In the genomic region with DNA sequence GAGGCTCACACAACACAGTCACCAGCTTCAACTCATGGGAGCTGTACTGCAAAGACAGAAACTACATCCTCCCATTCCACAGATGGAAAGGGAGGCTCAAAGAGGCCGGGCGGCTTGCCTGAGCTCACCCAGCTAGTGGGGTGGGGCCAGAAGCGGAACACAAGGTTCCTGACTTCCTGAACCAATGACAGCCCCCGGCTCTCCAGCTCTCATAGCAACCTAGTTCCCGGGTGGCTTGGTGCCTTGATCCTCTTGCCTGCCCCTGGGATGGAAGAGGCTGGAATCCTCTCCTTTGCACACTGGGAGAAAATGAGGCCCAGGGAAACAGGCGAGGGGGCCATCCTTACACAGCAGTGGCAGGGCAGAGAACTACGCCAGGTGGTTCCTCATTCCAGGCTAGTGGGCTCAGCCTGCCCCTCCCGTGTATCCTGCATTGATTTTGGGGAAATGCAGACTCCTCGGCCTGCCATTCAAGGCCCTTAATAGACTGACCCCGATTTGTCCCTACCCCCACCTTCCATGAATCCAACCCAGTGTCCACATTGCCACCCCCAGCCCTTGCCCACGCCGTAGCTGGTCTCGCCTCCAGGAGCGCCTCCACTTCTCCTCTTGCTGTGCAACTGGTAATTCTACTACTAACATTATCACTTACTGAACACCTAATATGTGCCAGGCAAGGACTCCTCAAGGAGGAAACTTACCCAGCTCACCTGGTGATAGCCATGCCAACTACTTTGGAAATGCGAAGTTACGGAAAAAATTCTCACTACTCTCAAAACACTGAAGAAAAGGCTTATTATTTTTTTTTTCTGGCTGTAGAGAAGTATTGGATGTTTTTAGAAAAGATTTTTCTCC, we compare ENCODE assay signal across 18 cellular contexts. TPM values are rescaled to one million over a fixed set of nuclear protein-coding genes. Genes with fewer than 3 reads are reported as not detected.
DNase-seq lines count a peak whose midpoint lies in the region; ATAC-seq and TF ChIP-seq lines count a peak whose summit lies in the region.
"Had no signal": no experiment of that assay in that cellular context is flagged by ENCODE, and none has a peak within 500 bp of the region (broad histone marks: within the 10 kb centered on the region; RNA-seq: fewer than 3 reads in every experiment).

No MANE protein-coding gene starts in this region.

- H3K9me3 Mint-ChIP-seq in Caco-2 (ENCODE audit: unreplicated experiment) = no peaks in the 10 kb centered on the region
- H3K9me3 Mint-ChIP-seq: stimulated activated effector memory CD8-positive, alpha-beta T cell treated with anti-CD3 and anti-CD28 coated beads, Interleukin-12 subunit alpha, Interleukin-12 subunit beta, amount 100 ng/mL, for 72 hours; type B pancreatic cell had no signal

- no peaks in the 10 kb centered on the region for H3K4me1 Mint-ChIP-seq in Caco-2 (ENCODE audit: low read depth, unreplicated experiment)

- H3K36me3 Mint-ChIP-seq in Caco-2 (ENCODE audit: insufficient read depth, unreplicated experiment) = peaks cover 15% of the 10 kb centered on the region
- H3K36me3 Mint-ChIP-seq: CD4-positive, CD25-positive, alpha-beta regulatory T cell; type B pancreatic cell had no signal

- no TSS peak for BruUV-seq in Caco-2 (replicated peaks; lab: Mats Ljungman, UMichigan)

- CTCF ChIA-PET in Caco-2 (lab: Charles Lee) = no interaction called here

- H3K27ac ChIP-seq in HL-60 (replicated peaks) = no peak overlapping the region
- H3K27ac ChIP-seq: brain microvascular endothelial cell, KMS-11, parathyroid adenoma had no signal

- no peak for TF ChIP-seq CTCF in HL-60 (IDR thresholded peaks at IDR 0.05; ENCODE audit: insufficient read depth, low read length)
- TF ChIP-seq CTCF in omental fat pad (IDR thresholded peaks at IDR 0.05) = no peak
- no peak for TF ChIP-seq CTCF in Caco-2 (IDR thresholded peaks at IDR 0.05; ENCODE audit: insufficient read depth in 1 of 2, low read depth in 1 of 2, low read length in 1 of 2, severe bottlenecking in 1 of 2, unreplicated experiment in 1 of 2)

- intact Hi-C loops in Caco-2 (cut with micrococcal nuclease; ENCODE audit: unreplicated experiment) = no loop called here

- ATAC-seq in omental fat pad (ENCODE audit: low FRiP score) (no peak), HG03280 (IDR thresholded peaks at IDR 0.05; ENCODE audit: unreplicated experiment) (no peak)
- ATAC-seq: stimulated activated effector memory CD8-positive, alpha-beta T cell treated with anti-CD3 and anti-CD28 coated beads, Interleukin-12 subunit alpha, Interleukin-12 subunit beta, amount 100 ng/mL, for 72 hours had no signal

- H3K27me3 ChIP-seq in HL-60 (ENCODE audit: insufficient read depth, poor library complexity, severe bottlenecking) (no peaks in the 10 kb centered on the region), Caco-2 (replicated peaks; ENCODE audit: control insufficient read depth, insufficient read depth, low read length) (no peaks in the 10 kb centered on the region)

- no peaks in the 10 kb centered on the region for H3K9me3 ChIP-seq in Caco-2

- H3K27ac Mint-ChIP-seq in Caco-2 (ENCODE audit: unreplicated experiment) = no peak overlapping the region
- H3K27ac Mint-ChIP-seq: CD4-positive, CD25-positive, alpha-beta regulatory T cell; stimulated activated effector memory CD8-positive, alpha-beta T cell treated with anti-CD3 and anti-CD28 coated beads, Interleukin-12 subunit alpha, Interleukin-12 subunit beta, amount 100 ng/mL, for 72 hours; type B pancreatic cell had no signal

- DNase-seq in NCI-H82 (lab: John Stamatoyannopoulos, UW) = peak; percentile 57
- DNase-seq in NCI-H82 treated with DMSO at 0.1 percent for 48 hours (lab: John Stamatoyannopoulos, UW; ENCODE audit: unreplicated experiment) = no peak
- DNase-seq in HL-60 (ENCODE audit: low read depth in 1 of 2, low spot score in 1 of 2) = peak in 1 of 2 experiments; percentile 51
- DNase-seq in cerebellar cortex (ENCODE audit: low spot score) = peak; percentile 42
- DNase-seq in omental fat pad (ENCODE audit: low spot score) = peak; percentile 7
- no peak for DNase-seq in NCI-H2081 treated with DMSO at 0.1 percent for 48 hours (lab: John Stamatoyannopoulos, UW)
- DNase-seq in Caco-2 = no peak
- DNase-seq: activated naive CD4-positive, alpha-beta T cell treated with Interleukin-2 at 50 U/mL for 16 hours; brain microvascular endothelial cell; CD4-positive, CD25-positive, alpha-beta regulatory T cell; DND-41; effector CD8-positive, alpha-beta T cell; small intestine had no signal

- POLR2A ChIA-PET in Caco-2 (lab: Charles Lee) = no interaction called here

- peaks cover 2% of the 10 kb centered on the region for H3K27me3 Mint-ChIP-seq in Caco-2 (ENCODE audit: insufficient read depth, unreplicated experiment)

- no peak overlapping the region for H3K4me3 Mint-ChIP-seq in Caco-2 (ENCODE audit: unreplicated experiment)
- H3K4me3 Mint-ChIP-seq: CD4-positive, CD25-positive, alpha-beta regulatory T cell; stimulated activated effector memory CD8-positive, alpha-beta T cell treated with anti-CD3 and anti-CD28 coated beads, Interleukin-12 subunit alpha, Interleukin-12 subunit beta, amount 100 ng/mL, for 72 hours; type B pancreatic cell had no signal

- H3K4me3 ChIP-seq in HL-60 (replicated peaks; ENCODE audit: insufficient read depth, low read length) (peak overlapping the region; percentile 20), Caco-2 (ENCODE audit: low read depth, low read length) (no peak overlapping the region)

- H3K4me1 ChIP-seq in Caco-2 = 0 out of 2 replicates have a peak, but pooled peaks cover 4% of the 10 kb centered on the region
- H3K4me1 ChIP-seq: parathyroid adenoma had no signal

- H3K36me3 ChIP-seq in Caco-2 (ENCODE audit: control insufficient read depth, insufficient read depth, low read length) = no peaks in the 10 kb centered on the region
- H3K36me3 ChIP-seq: brain microvascular endothelial cell had no signal

RNA-seq across cellular contexts. Expression of gene RAP1GAP, which starts 5.0 kb away (rescaled TPM):
- total RNA-seq in omental fat pad (under 1 TPM in 3 of 4 donors, not detected in 1; 0.36 to 0.74 (median 0.38) TPM), Caco-2 (2022) (7.2 and 9.3 TPM in 2 replicates)

Comparison
In these comparisons a context has a peak if more than half of its experiments do, and no peak if none do; other contexts are left out.
1. DNase-seq: peak in NCI-H82 (single experiment), cerebellar cortex (single experiment) and omental fat pad (single experiment); none in NCI-H82 treated with DMSO at 0.1 percent for 48 hours (single experiment), NCI-H2081 treated with DMSO at 0.1 percent for 48 hours (single experiment) and Caco-2 (0 of 2).